ENCODE assay signal across 15 cellular contexts in the genomic region with DNA sequence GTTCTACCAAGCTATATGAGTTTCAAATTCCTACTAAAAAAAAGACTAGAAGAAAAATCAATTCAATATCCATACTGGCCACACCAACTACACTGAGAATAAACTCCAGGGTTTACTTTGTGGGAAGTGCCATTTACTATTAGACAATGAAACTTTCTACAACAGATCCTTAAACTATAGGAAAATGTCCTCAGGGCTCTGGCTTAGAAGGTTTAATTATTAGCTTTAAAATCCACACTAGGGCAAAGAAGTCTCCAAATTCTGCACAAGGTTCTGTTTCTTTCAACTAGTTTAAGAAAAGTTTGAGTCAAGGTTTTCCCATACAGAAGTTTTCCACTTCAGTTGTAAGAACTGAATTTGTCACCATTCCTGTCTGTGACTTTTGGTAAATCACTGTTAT.
"Had no signal": no experiment of that assay in that cellular context is flagged by ENCODE, and none has a peak within 500 bp of the region (broad histone marks: within the 10 kb centered on the region; RNA-seq: fewer than 3 reads in every experiment).

No MANE protein-coding gene starts in this region.

- H3K9me3 Mint-ChIP-seq: activated naive CD4-positive, alpha-beta T cell treated with anti-CD3 and anti-CD28 coated beads, Interleukin-2, amount 50 U/mL, for 72 hours; mesothelial cell of epicardium had no signal

- H3K4me1 ChIP-seq: body of pancreas, prostate gland had no signal

- H3K36me3 ChIP-seq: prostate gland, tibial artery had no signal

- H3K4me3 ChIP-seq: body of pancreas, prostate gland, tibial artery had no signal

- FAIRE-seq: keratinocyte had no signal

- H3K27me3 ChIP-seq: body of pancreas, tibial artery had no signal

- ATAC-seq: activated CD4-positive, CD25-positive, alpha-beta regulatory T cell treated with anti-CD3 and anti-CD28 coated beads, Interleukin-2, amount 50 U/mL, for 24 hours; activated naive CD4-positive, alpha-beta T cell treated with anti-CD3 and anti-CD28 coated beads, Interleukin-2, amount 50 U/mL, for 72 hours; body of pancreas; esophagus mucosa had no signal

- H3K9me3 ChIP-seq: body of pancreas, prostate gland, tibial artery had no signal

- DNase-seq: activated CD4-positive, alpha-beta T cell treated with anti-CD3 and anti-CD28 coated beads, Interleukin-2, amount 50 U/mL, for 4 hours; activated T-cell treated with anti-CD3 and anti-CD28 coated beads, Interleukin-2, amount 50 U/mL, for 1 hour; amniotic stem cell; body of pancreas; dermis blood vessel endothelial cell; glutamatergic neuron; nucleus accumbens; T-helper 2 cell; tibial artery had no signal

- H3K27ac ChIP-seq: prostate gland, tibial artery had no signal

- H3K4me3 Mint-ChIP-seq: mesothelial cell of epicardium had no signal

- H3K27ac Mint-ChIP-seq: activated naive CD4-positive, alpha-beta T cell treated with anti-CD3 and anti-CD28 coated beads, Interleukin-2, amount 50 U/mL, for 72 hours; mesothelial cell of epicardium had no signal
